8 cellular contexts compared by ENCODE assay signal in genomic region chr6:13142611-13143010, GRCh38.
"Had no signal": no experiment of that assay in that cellular context is flagged by ENCODE, and none has a peak within 500 bp of the region (broad histone marks: within the 10 kb centered on the region; RNA-seq: fewer than 3 reads in every experiment).

No MANE protein-coding gene starts in this region.

- ATAC-seq: GM23338, HepG2 had no signal

- DNase-seq: H9, HCEC 1CT, HFFc6, KBM-7 had no signal

- H3K27ac ChIP-seq: HL-60, KMS-11 had no signal

- H3K4me3 ChIP-seq: GM23338 had no signal
